ENCODE assay signal across 16 cellular contexts in the genomic region with DNA sequence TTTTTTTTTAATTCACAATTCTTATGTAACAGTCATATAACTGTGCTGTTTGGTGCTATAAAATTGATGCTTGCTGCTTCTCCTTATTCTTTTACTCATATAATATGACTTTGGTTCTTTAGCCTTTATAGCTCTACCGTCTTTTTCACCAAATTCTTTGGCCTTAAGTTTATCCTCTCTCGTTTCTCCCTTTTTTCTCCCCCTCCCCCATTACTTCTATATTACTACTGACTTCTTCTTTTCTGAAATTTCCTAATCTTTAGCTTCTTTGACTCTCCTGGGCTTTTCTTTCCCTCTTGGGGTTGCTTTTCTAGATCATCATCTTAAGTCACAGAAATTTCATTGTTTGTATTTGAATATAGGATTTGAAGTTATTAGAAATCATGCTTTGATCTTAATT. TPM values are rescaled to one million over a fixed set of nuclear protein-coding genes. Genes with fewer than 3 reads are reported as not detected.
"Had no signal": no experiment of that assay in that cellular context is flagged by ENCODE, and none has a peak within 500 bp of the region (broad histone marks: within the 10 kb centered on the region; RNA-seq: fewer than 3 reads in every experiment).

No MANE protein-coding gene starts in this region.

- DNase-seq: activated CD4-positive, alpha-beta T cell treated with anti-CD3 and anti-CD28 coated beads, Interleukin-2, amount 50 U/mL, for 48 hours; activated CD8-positive, alpha-beta memory T cell treated with anti-CD3 and anti-CD28 coated beads, Interleukin-2, amount 10 ng/mL, durations not matched to agents 7 days and 5 days; activated naive CD4-positive, alpha-beta T cell; caudate nucleus; effector CD4-positive, alpha-beta T cell; foreskin melanocyte; heart left ventricle; left lung; ovary; stimulated activated CD4-positive, alpha-beta T cell treated with anti-CD3 and anti-CD28 coated beads, Interleukin-12 subunit alpha, Interleukin-12 subunit beta, amount 100 ng/mL, for 4 hours; stimulated activated naive CD4-positive, alpha-beta T cell treated with Interleukin-2 at 50 U/mL for 16 hours; upper lobe of right lung had no signal

- H3K27me3 Mint-ChIP-seq: activated CD8-positive, alpha-beta memory T cell treated with anti-CD3 and anti-CD28 coated beads, Interleukin-2, amount 10 ng/mL, durations not matched to agents 7 days and 5 days; memory B cell had no signal

- H3K27me3 ChIP-seq: heart left ventricle, left lung, ovary, upper lobe of right lung had no signal

- H3K9me3 Mint-ChIP-seq: memory B cell had no signal

- H3K27ac ChIP-seq: coronary artery, heart left ventricle, left lung, ovary, upper lobe of right lung had no signal

- H3K4me3 Mint-ChIP-seq: activated CD8-positive, alpha-beta memory T cell treated with anti-CD3 and anti-CD28 coated beads, Interleukin-2, amount 10 ng/mL, durations not matched to agents 7 days and 5 days; memory B cell had no signal

- ATAC-seq: activated CD4-positive, CD25-positive, alpha-beta regulatory T cell treated with anti-CD3 and anti-CD28 coated beads, Interleukin-2, amount 50 U/mL, for 24 hours; activated CD8-positive, alpha-beta memory T cell treated with anti-CD3 and anti-CD28 coated beads, Interleukin-2, amount 10 ng/mL, durations not matched to agents 7 days and 5 days; heart left ventricle; left lung; upper lobe of right lung had no signal

- H3K9me3 ChIP-seq: heart left ventricle, left lung, ovary, upper lobe of right lung had no signal

- H3K27ac Mint-ChIP-seq: activated CD8-positive, alpha-beta memory T cell treated with anti-CD3 and anti-CD28 coated beads, Interleukin-2, amount 10 ng/mL, durations not matched to agents 7 days and 5 days had no signal

- H3K36me3 ChIP-seq: ovary had no signal

- H3K4me3 ChIP-seq: coronary artery, heart left ventricle, left lung, ovary, upper lobe of right lung had no signal

RNA-seq across cellular contexts. Expression of gene MMP21, which starts 51.5 kb away (rescaled TPM):
- total RNA-seq: activated CD8-positive, alpha-beta memory T cell treated with anti-CD3 and anti-CD28 coated beads, Interleukin-2, amount 10 ng/mL, durations not matched to agents 7 days and 5 days; upper lobe of right lung had no signal
- polyA plus RNA-seq: neural cell had no signal
